In the genomic region with DNA sequence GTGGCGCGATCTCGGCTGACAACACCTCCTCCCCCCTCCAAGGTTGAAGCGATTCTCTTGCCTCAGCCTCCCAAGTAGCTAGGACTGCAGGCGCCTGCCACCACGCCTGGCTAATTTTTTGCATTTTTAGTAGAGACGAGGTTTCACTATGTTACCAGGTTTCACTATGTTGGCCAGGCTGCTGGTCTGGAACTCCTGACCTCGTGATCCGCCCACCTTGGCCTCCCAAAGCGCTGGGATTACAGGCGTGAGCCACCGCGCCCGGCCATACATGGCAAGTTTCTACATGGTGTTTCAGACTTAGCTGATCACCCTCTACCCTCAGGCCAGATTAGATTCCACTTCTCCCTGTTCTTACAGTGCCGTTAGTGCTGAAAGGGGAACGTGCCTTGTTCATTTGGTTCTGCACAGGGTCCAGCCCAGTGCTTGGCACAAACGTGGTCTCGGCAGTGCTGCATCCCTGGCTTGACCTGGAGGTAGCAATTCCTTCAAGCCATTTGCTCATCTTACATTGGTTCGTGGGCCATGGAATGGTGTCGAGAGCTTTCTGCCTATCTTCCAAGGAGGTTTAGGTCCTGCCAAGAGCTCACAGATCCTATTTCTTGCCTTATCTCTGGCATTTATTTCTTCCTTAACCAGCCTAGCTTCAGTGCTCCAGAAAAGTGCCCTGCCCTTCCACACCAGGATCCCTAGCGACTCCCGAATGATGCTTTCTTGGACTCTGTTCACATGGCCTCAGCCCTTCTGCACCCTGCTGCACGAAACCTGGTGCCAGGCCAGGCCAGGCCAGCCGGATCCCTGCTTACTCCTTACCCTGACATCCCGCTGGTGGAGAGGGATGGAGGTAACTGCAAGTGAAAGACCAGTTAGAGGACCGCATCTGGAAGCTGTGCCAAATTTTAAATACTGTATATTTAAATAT, we compare ENCODE assay signal across 13 cellular contexts. TPM values are rescaled to one million over a fixed set of nuclear protein-coding genes. Genes with fewer than 3 reads are reported as not detected.
DNase-seq lines count a peak whose midpoint lies in the region; ATAC-seq and TF ChIP-seq lines count a peak whose summit lies in the region.
"Had no signal": no experiment of that assay in that cellular context is flagged by ENCODE, and none has a peak within 500 bp of the region (broad histone marks: within the 10 kb centered on the region; RNA-seq: fewer than 3 reads in every experiment).

No MANE protein-coding gene starts in this region.

- peak overlapping the region in 3 of 4 donors; percentile 73 to 77 (median 74) for H3K27ac ChIP-seq in esophagus muscularis mucosa (replicated peaks in 1 of 4)
- H3K27ac ChIP-seq: brain microvascular endothelial cell had no signal

- peaks cover 54% of the 10 kb centered on the region for H3K4me1 Mint-ChIP-seq in activated T-cell treated with anti-CD3 and anti-CD28 coated beads, Interleukin-2, amount 50 U/mL, for 4 hours (ENCODE audit: low read depth)
- H3K4me1 Mint-ChIP-seq in WTC11 = peaks cover 15% of the 10 kb centered on the region
- peaks cover 52% of the 10 kb centered on the region for H3K4me1 Mint-ChIP-seq in stimulated activated memory B cell treated with anti-CD40 and anti-IgM and Interleukin-4, amounts not matched to agents 10 μg/mL and 1 μg/mL and 100 μg/mL, for 72 hours

- H3K27me3 Mint-ChIP-seq in activated T-cell treated with anti-CD3 and anti-CD28 coated beads, Interleukin-2, amount 50 U/mL, for 4 hours (ENCODE audit: low read depth) = no peaks in the 10 kb centered on the region
- peaks cover 7% of the 10 kb centered on the region for H3K27me3 Mint-ChIP-seq in WTC11 (ENCODE audit: low read depth)
- H3K27me3 Mint-ChIP-seq in stimulated activated memory B cell treated with anti-CD40 and anti-IgM and Interleukin-4, amounts not matched to agents 10 μg/mL and 1 μg/mL and 100 μg/mL, for 72 hours = no peaks in the 10 kb centered on the region

- intact Hi-C loops in esophagus muscularis mucosa (cut with DNase I) = loop anchor here (10.0 kb wide), 1 partner anchor 160 kb away; the partner anchor contains the start of gene RPL26

- WGBS in esophagus muscularis mucosa = 91% methylated on average over 25 of the region's 26 CpGs

- no peak for ATAC-seq in activated T-cell treated with anti-CD3 and anti-CD28 coated beads, Interleukin-2, amount 50 U/mL, for 4 hours
- no peak for ATAC-seq in WTC11
- no peak for ATAC-seq in stimulated activated memory B cell treated with anti-CD40 and anti-IgM and Interleukin-4, amounts not matched to agents 10 μg/mL and 1 μg/mL and 100 μg/mL, for 72 hours
- ATAC-seq: left colon had no signal

- CTCF ChIA-PET in WTC11 (lab: Charles Lee) = interaction anchor here (0.7 to 1.1 kb wide), 3 partner anchors 15 to 101 kb away, joined by 3 read pairs; partner anchors contain the start of gene RANGRF

- peaks cover 27 to 30% (median 28%) of the 10 kb centered on the region in 4 donors for H3K36me3 ChIP-seq in esophagus muscularis mucosa

- no peaks in the 10 kb centered on the region for H3K9me3 ChIP-seq in esophagus muscularis mucosa

- POLR2A ChIA-PET in WTC11 (lab: Charles Lee) = interaction anchor here (0.6 to 4.6 kb wide), 5 partner anchors 15 to 35 kb away, joined by 5 to 31 read pairs (median 6); partner anchors contain the start of genes AURKB, BORCS6, CTC1 and PFAS

- TF ChIP-seq EP300 in esophagus muscularis mucosa (IDR thresholded peaks at IDR 0.05) = no peak

- no peak for TF ChIP-seq POLR2A in esophagus muscularis mucosa (IDR thresholded peaks at IDR 0.05; ENCODE audit: low read depth)

- H3K9me3 Mint-ChIP-seq in activated T-cell treated with anti-CD3 and anti-CD28 coated beads, Interleukin-2, amount 50 U/mL, for 4 hours = no peaks in the 10 kb centered on the region
- no peaks in the 10 kb centered on the region for H3K9me3 Mint-ChIP-seq in WTC11
- no peaks in the 10 kb centered on the region for H3K9me3 Mint-ChIP-seq in stimulated activated memory B cell treated with anti-CD40 and anti-IgM and Interleukin-4, amounts not matched to agents 10 μg/mL and 1 μg/mL and 100 μg/mL, for 72 hours

- H3K4me3 Mint-ChIP-seq in activated T-cell treated with anti-CD3 and anti-CD28 coated beads, Interleukin-2, amount 50 U/mL, for 4 hours = peak overlapping the region; percentile 33
- peak overlapping the region; percentile 99 for H3K4me3 Mint-ChIP-seq in WTC11
- peak overlapping the region; percentile 51 for H3K4me3 Mint-ChIP-seq in stimulated activated memory B cell treated with anti-CD40 and anti-IgM and Interleukin-4, amounts not matched to agents 10 μg/mL and 1 μg/mL and 100 μg/mL, for 72 hours

- H3K27ac Mint-ChIP-seq in WTC11 = peak overlapping the region; percentile 91
- peak overlapping the region; percentile 98 for H3K27ac Mint-ChIP-seq in stimulated activated memory B cell treated with anti-CD40 and anti-IgM and Interleukin-4, amounts not matched to agents 10 μg/mL and 1 μg/mL and 100 μg/mL, for 72 hours

- no peak overlapping the region for H3K4me3 ChIP-seq in esophagus muscularis mucosa

- H3K36me3 Mint-ChIP-seq in activated T-cell treated with anti-CD3 and anti-CD28 coated beads, Interleukin-2, amount 50 U/mL, for 4 hours (ENCODE audit: insufficient read depth) = peaks cover 27% of the 10 kb centered on the region
- peaks cover 20% of the 10 kb centered on the region for H3K36me3 Mint-ChIP-seq in WTC11
- H3K36me3 Mint-ChIP-seq in stimulated activated memory B cell treated with anti-CD40 and anti-IgM and Interleukin-4, amounts not matched to agents 10 μg/mL and 1 μg/mL and 100 μg/mL, for 72 hours = peaks cover 37% of the 10 kb centered on the region

- H3K27me3 ChIP-seq in esophagus muscularis mucosa = no peaks in the 10 kb centered on the region
- H3K27me3 ChIP-seq: brain microvascular endothelial cell had no signal

- peaks cover 10 to 49% (median 43%) of the 10 kb centered on the region in 4 donors for H3K4me1 ChIP-seq in esophagus muscularis mucosa

- no peak for DNase-seq in activated T-cell treated with anti-CD3 and anti-CD28 coated beads, Interleukin-2, amount 50 U/mL, for 4 hours
- no peak for DNase-seq in activated T-cell treated with anti-CD3 and anti-CD28 coated beads, Interleukin-2, amount 50 U/mL, for 1 hour
- no peak for DNase-seq in WTC11 (ENCODE audit: low spot score)
- no peak for DNase-seq in esophagus muscularis mucosa (ENCODE audit: extremely low spot score)
- no peak for DNase-seq in stimulated activated CD4-positive, alpha-beta T cell treated with anti-CD3 and anti-CD28 coated beads, Interleukin-2, amount 100 ng/mL, for 24 hours
- DNase-seq in NOMO-1 treated with DMSO at 0.1 percent for 48 hours (lab: John Stamatoyannopoulos, UW; ENCODE audit: unreplicated experiment) = no peak
- DNase-seq in glomerular visceral epithelial cell (ENCODE audit: extremely low spot score) = no peak
- DNase-seq: DND-41, NCI-H1092 treated with DMSO at 0.1 percent for 48 hours, NCI-H446 treated with DMSO at 0.1 percent for 48 hours had no signal

- TF ChIP-seq CTCF in WTC11 (IDR thresholded peaks at IDR 0.05) (no peak), esophagus muscularis mucosa (IDR thresholded peaks at IDR 0.05) (no peak)

TF ChIP-seq in WTC11, 78 proteins besides CTCF, POLR2A, EP300 and RAD21:
- TF ChIP-seq MAX (CRISPR knock-in tag; IDR thresholded peaks at IDR 0.05) (no peak), TEAD4 (CRISPR knock-in tag; IDR thresholded peaks at IDR 0.05) (no peak), ZNF121 (CRISPR knock-in tag; IDR thresholded peaks at IDR 0.05) (peak; percentile 93), ZNF396 (CRISPR knock-in tag; IDR thresholded peaks at IDR 0.05; ENCODE audit: borderline replicate concordance) (no peak), MXD4 (CRISPR knock-in tag; IDR thresholded peaks at IDR 0.05; ENCODE audit: borderline replicate concordance) (no peak)

RNA-seq across cellular contexts. Expression of gene AURKB, which starts 14.8 kb away (rescaled TPM):
- total RNA-seq in activated T-cell treated with anti-CD3 and anti-CD28 coated beads, Interleukin-2, amount 50 U/mL, for 4 hours = 1 to 10 TPM; 6.2 to 6.7 (median 6.7) TPM
- total RNA-seq in WTC11 (2021) (180 to 215 TPM (median 183 TPM) in 3 replicates), esophagus muscularis mucosa (1 to 10 TPM in 1 of 4 donors, not detected in 3; 1.5 TPM)

RNA-seq across cellular contexts. Expression of gene CTC1, which starts 22.7 kb away (rescaled TPM):
- total RNA-seq in activated T-cell treated with anti-CD3 and anti-CD28 coated beads, Interleukin-2, amount 50 U/mL, for 4 hours = 10 to 100 TPM; 51.2 to 56.7 (median 53.9) TPM
- 36.1 to 42.5 TPM (median 40.4 TPM) in 3 replicates for total RNA-seq in WTC11 (2021)
- 10 to 100 TPM; 15.4 to 24.1 (median 17.2) TPM for total RNA-seq in esophagus muscularis mucosa

RNA-seq across cellular contexts. Expression of gene PFAS, which starts 23.9 kb away (rescaled TPM):
- total RNA-seq in activated T-cell treated with anti-CD3 and anti-CD28 coated beads, Interleukin-2, amount 50 U/mL, for 4 hours = 100 to 1,000 TPM; 222 to 271 (median 254) TPM
- total RNA-seq in WTC11 (2021) (229 to 246 TPM (median 229 TPM) in 3 replicates), esophagus muscularis mucosa (10 to 100 TPM in 2 of 4 donors, 1 to 10 TPM in 2; 8.8 to 15.2 (median 11.2) TPM)

RNA-seq across cellular contexts. Expression of gene BORCS6, which starts 35.2 kb away (rescaled TPM):
- total RNA-seq in activated T-cell treated with anti-CD3 and anti-CD28 coated beads, Interleukin-2, amount 50 U/mL, for 4 hours = 1 to 10 TPM; 5.0 to 5.6 (median 5.2) TPM
- total RNA-seq in WTC11 (2021) (5.0 to 5.6 TPM (median 5.1 TPM) in 3 replicates), esophagus muscularis mucosa (10 to 100 TPM in 3 of 4 donors, 1 to 10 TPM in 1; 8.6 to 22.4 (median 13.9) TPM)

RNA-seq across cellular contexts. Expression of gene TMEM107, which starts 49.0 kb away (rescaled TPM):
- total RNA-seq in activated T-cell treated with anti-CD3 and anti-CD28 coated beads, Interleukin-2, amount 50 U/mL, for 4 hours = 10 to 100 TPM; 11.9 to 18.6 (median 18.1) TPM
- total RNA-seq in WTC11 (2021) (11.3 to 17.2 TPM (median 11.9 TPM) in 3 replicates), esophagus muscularis mucosa (10 to 100 TPM; 10.4 to 17.8 (median 13.6) TPM)

Comparison
In these comparisons a context has a peak if more than half of its experiments do, and no peak if none do; other contexts are left out.
1. H3K4me3 Mint-ChIP-seq: peak in every context shown above with its lines; median percentile 99 in WTC11; 51 in stimulated activated memory B cell treated with anti-CD40 and anti-IgM and Interleukin-4, amounts not matched to agents 10 μg/mL and 1 μg/mL and 100 μg/mL, for 72 hours; 33 in activated T-cell treated with anti-CD3 and anti-CD28 coated beads, Interleukin-2, amount 50 U/mL, for 4 hours.
2. RNA of gene AURKB, which starts 14.8 kb away (total RNA-seq): 180 to 215 TPM in WTC11; 6.2 to 6.7 TPM in activated T-cell treated with anti-CD3 and anti-CD28 coated beads, Interleukin-2, amount 50 U/mL, for 4 hours and 1.5 TPM in esophagus muscularis mucosa; every median in the first group is over 10 times any median in the second.
3. RNA of gene PFAS, which starts 23.9 kb away (total RNA-seq): 222 to 271 TPM in activated T-cell treated with anti-CD3 and anti-CD28 coated beads, Interleukin-2, amount 50 U/mL, for 4 hours and 229 to 246 TPM in WTC11; 8.8 to 15.2 TPM in esophagus muscularis mucosa; every median in the first group is over 10 times any median in the second.